In genomic region chr1:175154595-175155472, GRCh38 we compare ENCODE assay signal across 8 cellular contexts. TPM values are rescaled to one million over a fixed set of nuclear protein-coding genes. Genes with fewer than 3 reads are reported as not detected.
DNase-seq lines count a peak whose midpoint lies in the region; ATAC-seq, FAIRE-seq and TF ChIP-seq lines count a peak whose summit lies in the region.

No MANE protein-coding gene starts in this region.

- in situ Hi-C loops in ACHN (cut with HindIII; ENCODE audit: low pct_ligation_motif_present, low pct_unique_long_range_greater_than_20kb, low sequenced_read_pairs): loop anchor here (25.0 kb wide), 1 partner anchor 157 kb away; no protein-coding TSS in a partner anchor

- no peak overlapping the region for H3K27ac ChIP-seq in heart right ventricle

- intact Hi-C loops in heart right ventricle (cut with DNase I): loop anchor here (1.0 to 10.0 kb wide), 13 partner anchors 37 to 1690 kb away; partner anchors contain the start of gene KIAA0040 (in 1 of the 10)
- intact Hi-C loops in sciatic nerve (cut with DNase I): loop anchor here (5.0 kb wide), 1 partner anchor 167 kb away; no protein-coding TSS in a partner anchor

- no peaks in the 10 kb centered on the region for H3K9me3 ChIP-seq in heart right ventricle

- peaks cover 0 to 20% (median 0%) of the 10 kb centered on the region in 7 donors for H3K27me3 ChIP-seq in heart right ventricle

- H3K27ac Mint-ChIP-seq in activated naive CD4-positive, alpha-beta T cell treated with anti-CD3 and anti-CD28 coated beads, Interleukin-2, amount 50 U/mL, for 72 hours: no peak overlapping the region

- WGBS in heart right ventricle, 2 donors: 20 to 26% methylated on average over 11 of the region's 11 CpGs

- peaks cover 0 to 4% of the 10 kb centered on the region in 2 donors for H3K36me3 Mint-ChIP-seq in activated naive CD4-positive, alpha-beta T cell treated with anti-CD3 and anti-CD28 coated beads, Interleukin-2, amount 50 U/mL, for 72 hours

- peak; percentile 90 for FAIRE-seq in GM18507 (lab: Jason Lieb, UNC)

- peak; percentile 79 to 94 (median 91) for TF ChIP-seq CTCF in heart right ventricle (IDR thresholded peaks at IDR 0.05)

- peaks cover 0 to 22% (median 9%) of the 10 kb centered on the region in 9 donors for H3K36me3 ChIP-seq in heart right ventricle

- peaks cover 0 to 25% (median 11%) of the 10 kb centered on the region in 9 donors for H3K4me1 ChIP-seq in heart right ventricle

- H3K4me3 ChIP-seq in heart right ventricle: no peak overlapping the region

- peak; percentile 54 for DNase-seq in ACHN
- peak; percentile 51 for DNase-seq in GM18507 (ENCODE audit: extremely low spot score, insufficient read length, low read depth)
- DNase-seq in M059J (ENCODE audit: low read depth): peak; percentile 45
- DNase-seq in SKM-1 (lab: John Stamatoyannopoulos, UW; ENCODE audit: unreplicated experiment): peak; percentile 78
- peak; percentile 67 to 82 for DNase-seq in activated naive CD4-positive, alpha-beta T cell treated with anti-CD3 and anti-CD28 coated beads, Interleukin-2, amount 50 U/mL, for 72 hours (ENCODE audit: low spot score in 2 of 2)
- peak; percentile 69 to 76 for DNase-seq in heart right ventricle
- peak; percentile 83 for DNase-seq in sciatic nerve (ENCODE audit: low spot score)

- peak; percentile 34 to 48 for ATAC-seq in activated naive CD4-positive, alpha-beta T cell treated with anti-CD3 and anti-CD28 coated beads, Interleukin-2, amount 50 U/mL, for 72 hours
- peak; percentile 31 to 66 (median 60) for ATAC-seq in heart right ventricle
- peak; percentile 75 for ATAC-seq in sciatic nerve
- no peak for ATAC-seq in GM21786 (IDR thresholded peaks at IDR 0.05; ENCODE audit: unreplicated experiment)

- no peaks in the 10 kb centered on the region for H3K9me3 Mint-ChIP-seq in activated naive CD4-positive, alpha-beta T cell treated with anti-CD3 and anti-CD28 coated beads, Interleukin-2, amount 50 U/mL, for 72 hours

RNA-seq across cellular contexts. Expression of gene KIAA0040, which starts 37.7 kb away (rescaled TPM):
- total RNA-seq in M059J (2014; rRNA removed; shearing (Covaris generic)): 4.4 and 4.6 TPM in 2 replicates
- 10 to 100 TPM; 21.2 to 23.4 TPM for total RNA-seq in activated naive CD4-positive, alpha-beta T cell treated with anti-CD3 and anti-CD28 coated beads, Interleukin-2, amount 50 U/mL, for 72 hours
- 10 to 100 TPM in 6 of 10 donors, 1 to 10 TPM in 4; 6.3 to 37.2 (median 11.1) TPM for total RNA-seq in heart right ventricle
- polyA plus RNA-seq in heart right ventricle: 10 to 100 TPM in 1 of 2 donors, 1 to 10 TPM in 1; 8.7 to 13.1 TPM
- 16.8 TPM for total RNA-seq in sciatic nerve
